Comparison of ENCODE assay signal across 23 cellular contexts in the genomic region with DNA sequence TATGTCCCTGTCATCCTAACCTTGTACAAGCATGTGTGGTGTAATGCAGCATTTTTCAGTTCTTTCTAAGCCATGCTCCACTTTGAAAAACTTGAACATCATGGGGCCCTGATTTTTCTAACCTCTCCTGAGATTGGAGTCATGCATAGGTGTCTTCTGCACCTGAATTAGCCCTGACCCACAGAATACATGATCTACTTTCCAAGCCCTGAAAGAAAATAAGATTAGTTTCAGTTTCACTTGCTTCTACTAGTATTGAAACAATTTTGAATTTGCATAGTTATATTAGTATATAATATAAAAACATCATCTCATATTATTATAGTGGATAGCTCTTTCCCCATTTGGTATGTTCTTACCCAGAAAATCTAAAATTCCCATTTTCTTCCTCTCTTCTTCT.
"Had no signal": no experiment of that assay in that cellular context is flagged by ENCODE, and none has a peak within 500 bp of the region (broad histone marks: within the 10 kb centered on the region; RNA-seq: fewer than 3 reads in every experiment).

No MANE protein-coding gene starts in this region.

- H3K27me3 ChIP-seq: brain microvascular endothelial cell, cardiac muscle cell had no signal

- H3K36me3 ChIP-seq: brain microvascular endothelial cell, cardiac muscle cell, WERI-Rb-1 had no signal

- H3K9me3 Mint-ChIP-seq: activated naive CD4-positive, alpha-beta T cell treated with anti-CD3 and anti-CD28 coated beads, Interleukin-2, amount 10 ng/mL, durations not matched to agents 7 days and 5 days; activated T-helper 2 cell treated with anti-CD3 and anti-CD28 coated beads, Interferon-gamma antibody, Interleukin-2, Interleukin-4, amounts not matched to agents 10 μg/mL and 5 μg/mL and 100 μg/mL, durations not matched to agents 14 hours and 24 hours and 36 hours had no signal

- H3K27ac Mint-ChIP-seq: activated CD4-positive, alpha-beta memory T cell treated with anti-CD3 and anti-CD28 coated beads, Interleukin-2, amount 10 ng/mL, durations not matched to agents 7 days and 5 days; activated CD4-positive, alpha-beta T cell treated with anti-CD3 and anti-CD28 coated beads for 36 hours; activated naive CD4-positive, alpha-beta T cell treated with anti-CD3 and anti-CD28 coated beads, Interleukin-2, amount 10 ng/mL, durations not matched to agents 7 days and 5 days; activated naive CD8-positive, alpha-beta T cell treated with anti-CD3 and anti-CD28 coated beads for 36 hours; activated T-helper 2 cell treated with anti-CD3 and anti-CD28 coated beads, Interferon-gamma antibody, Interleukin-2, Interleukin-4, amounts not matched to agents 10 μg/mL and 5 μg/mL and 100 μg/mL, durations not matched to agents 14 hours and 24 hours and 36 hours; T-cell had no signal

- H3K4me1 Mint-ChIP-seq: activated CD4-positive, alpha-beta memory T cell treated with anti-CD3 and anti-CD28 coated beads, Interleukin-2, amount 10 ng/mL, durations not matched to agents 7 days and 5 days; activated CD4-positive, alpha-beta T cell treated with anti-CD3 and anti-CD28 coated beads for 36 hours; activated naive CD4-positive, alpha-beta T cell treated with anti-CD3 and anti-CD28 coated beads, Interleukin-2, amount 10 ng/mL, durations not matched to agents 7 days and 5 days; T-cell had no signal

- H3K4me3 ChIP-seq: cardiac muscle cell, SK-N-MC had no signal

- ATAC-seq: activated CD4-positive, alpha-beta T cell treated with anti-CD3 and anti-CD28 coated beads for 36 hours; Right ventricle myocardium inferior; T-cell had no signal

- DNase-seq: activated CD4-positive, alpha-beta memory T cell treated with anti-CD3 and anti-CD28 coated beads, Interleukin-2, amount 10 ng/mL, durations not matched to agents 7 days and 5 days; activated CD4-positive, alpha-beta T cell treated with anti-CD3 and anti-CD28 coated beads for 36 hours; activated CD4-positive, alpha-beta T cell treated with anti-CD3 and anti-CD28 coated beads, Interleukin-2, amount 50 U/mL, for 1 hour; activated gamma-delta T cell treated with Interleukin-2 at 50 U/mL for 16 hours; activated naive CD4-positive, alpha-beta T cell treated with anti-CD3 and anti-CD28 coated beads, Interleukin-2, amount 10 ng/mL, durations not matched to agents 7 days and 5 days; activated naive CD8-positive, alpha-beta T cell treated with anti-CD3 and anti-CD28 coated beads for 36 hours; activated T-cell treated with anti-CD3 and anti-CD28 coated beads for 4 hours; activated T-cell treated with anti-CD3 and anti-CD28 coated beads, Interleukin-2, amount 50 U/mL, for 48 hours; brain microvascular endothelial cell; MV-4-11; NCI-H1417 treated with DMSO at 0.1 percent for 48 hours; NCI-H1694; NCI-H345; NCI-H510A; RPMI8226; T-cell; T-helper 2 cell; T1000; WERI-Rb-1 had no signal

- H3K4me3 Mint-ChIP-seq: activated CD4-positive, alpha-beta memory T cell treated with anti-CD3 and anti-CD28 coated beads, Interleukin-2, amount 10 ng/mL, durations not matched to agents 7 days and 5 days; activated CD4-positive, alpha-beta T cell treated with anti-CD3 and anti-CD28 coated beads for 36 hours; activated naive CD4-positive, alpha-beta T cell treated with anti-CD3 and anti-CD28 coated beads, Interleukin-2, amount 10 ng/mL, durations not matched to agents 7 days and 5 days; activated naive CD8-positive, alpha-beta T cell treated with anti-CD3 and anti-CD28 coated beads for 36 hours; T-cell had no signal

- H3K27me3 Mint-ChIP-seq: activated CD4-positive, alpha-beta memory T cell treated with anti-CD3 and anti-CD28 coated beads, Interleukin-2, amount 10 ng/mL, durations not matched to agents 7 days and 5 days; activated CD4-positive, alpha-beta T cell treated with anti-CD3 and anti-CD28 coated beads for 36 hours; activated naive CD4-positive, alpha-beta T cell treated with anti-CD3 and anti-CD28 coated beads, Interleukin-2, amount 10 ng/mL, durations not matched to agents 7 days and 5 days had no signal

- H3K36me3 Mint-ChIP-seq: activated naive CD4-positive, alpha-beta T cell treated with anti-CD3 and anti-CD28 coated beads, Interleukin-2, amount 10 ng/mL, durations not matched to agents 7 days and 5 days; activated naive CD8-positive, alpha-beta T cell treated with anti-CD3 and anti-CD28 coated beads for 36 hours; T-cell had no signal

- H3K27ac ChIP-seq: brain microvascular endothelial cell, cardiac muscle cell, SK-N-MC, WERI-Rb-1 had no signal
